ENCODE assay signal across 8 cellular contexts in genomic region chr22:30822216-30823014, GRCh38.
DNase-seq lines count a peak whose midpoint lies in the region; ATAC-seq, FAIRE-seq and TF ChIP-seq lines count a peak whose summit lies in the region.

No MANE protein-coding gene starts in this region.

- ATAC-seq in activated T-cell treated with anti-CD3 and anti-CD28 coated beads, Interleukin-2, amount 50 U/mL, for 4 hours, result peak; percentile 52 to 73
- peak; percentile 72 for ATAC-seq in left lobe of liver

- TF ChIP-seq CTCF in chondrocyte (IDR thresholded peaks at IDR 0.05) (no peak), type B pancreatic cell (conservative IDR thresholded peaks at IDR 0.05) (peak; percentile 52), GM10266 (IDR thresholded peaks at IDR 0.05; ENCODE audit: control insufficient read depth, insufficient read depth, low read depth, missing control alignments) (no peak)

- H3K4me1 Mint-ChIP-seq in activated T-cell treated with anti-CD3 and anti-CD28 coated beads, Interleukin-2, amount 50 U/mL, for 4 hours (ENCODE audit: low read depth), result peaks cover 7% of the 10 kb centered on the region
- H3K4me1 Mint-ChIP-seq in chondrocyte (ENCODE audit: low read depth) (peaks cover 5% of the 10 kb centered on the region), type B pancreatic cell (ENCODE audit: unreplicated experiment) (no peaks in the 10 kb centered on the region)

- no peak for DNase-seq in activated T-cell treated with anti-CD3 and anti-CD28 coated beads, Interleukin-2, amount 50 U/mL, for 4 hours
- no peak for DNase-seq in activated T-cell treated with anti-CD3 and anti-CD28 coated beads, Interleukin-2, amount 50 U/mL, for 1 hour
- DNase-seq in chondrocyte (ENCODE audit: low spot score) (no peak), left lobe of liver (ENCODE audit: low spot score) (peak; percentile 35), type B pancreatic cell (ENCODE audit: extremely low spot score, unreplicated experiment) (no peak), GM10266 (ENCODE audit: extremely low spot score) (no peak), SHP77 treated with DMSO at 0.1 percent for 48 hours (lab: John Stamatoyannopoulos, UW) (no peak), GM19239 (ENCODE audit: insufficient read length, low spot score) (no peak)

- no peak overlapping the region for H3K4me3 Mint-ChIP-seq in activated T-cell treated with anti-CD3 and anti-CD28 coated beads, Interleukin-2, amount 50 U/mL, for 4 hours
- H3K4me3 Mint-ChIP-seq in chondrocyte (ENCODE audit: unreplicated experiment) (peak overlapping the region; percentile 65), type B pancreatic cell (peak overlapping the region; percentile 81)

- H3K36me3 Mint-ChIP-seq in activated T-cell treated with anti-CD3 and anti-CD28 coated beads, Interleukin-2, amount 50 U/mL, for 4 hours (ENCODE audit: insufficient read depth), result no peaks in the 10 kb centered on the region
- H3K36me3 Mint-ChIP-seq in chondrocyte (ENCODE audit: low read depth), result peaks cover 3% of the 10 kb centered on the region
- H3K36me3 Mint-ChIP-seq in type B pancreatic cell, result no peaks in the 10 kb centered on the region

- FAIRE-seq in GM19239 (lab: Jason Lieb, UNC), result no peak

- peaks cover 49% of the 10 kb centered on the region for H3K27me3 Mint-ChIP-seq in activated T-cell treated with anti-CD3 and anti-CD28 coated beads, Interleukin-2, amount 50 U/mL, for 4 hours (ENCODE audit: low read depth)
- H3K27me3 Mint-ChIP-seq in chondrocyte (ENCODE audit: low read depth), result peaks cover 34% of the 10 kb centered on the region
- H3K27me3 Mint-ChIP-seq in type B pancreatic cell, result peaks cover 80% of the 10 kb centered on the region

- H3K9me3 Mint-ChIP-seq in activated T-cell treated with anti-CD3 and anti-CD28 coated beads, Interleukin-2, amount 50 U/mL, for 4 hours, result no peaks in the 10 kb centered on the region
- no peaks in the 10 kb centered on the region for H3K9me3 Mint-ChIP-seq in chondrocyte (ENCODE audit: low read depth)
- H3K9me3 Mint-ChIP-seq in type B pancreatic cell, result no peaks in the 10 kb centered on the region

- H3K27ac Mint-ChIP-seq in chondrocyte (ENCODE audit: unreplicated experiment) (no peak overlapping the region), type B pancreatic cell (no peak overlapping the region)
